ENCODE assay signal across 22 cellular contexts in genomic region chr10:130357951-130358350, GRCh38.
"Had no signal": no experiment of that assay in that cellular context is flagged by ENCODE, and none has a peak within 500 bp of the region (broad histone marks: within the 10 kb centered on the region; RNA-seq: fewer than 3 reads in every experiment).

No MANE protein-coding gene starts in this region.

- FAIRE-seq: kidney, small intestine had no signal

- H3K4me2 ChIP-seq: neural progenitor cell had no signal

- H3K4me1 Mint-ChIP-seq: naive thymus-derived CD8-positive, alpha-beta T cell had no signal

- H3K9me3 Mint-ChIP-seq: stimulated activated naive CD8-positive, alpha-beta T cell treated with anti-CD3 and anti-CD28 coated beads, Interleukin-15, Interleukin-2, amounts not matched to agents 100 ng/mL and 50 ng/mL, for 24 hours had no signal

- H3K27ac Mint-ChIP-seq: naive thymus-derived CD8-positive, alpha-beta T cell; neural progenitor cell; stimulated activated naive CD8-positive, alpha-beta T cell treated with anti-CD3 and anti-CD28 coated beads, Interleukin-15, Interleukin-2, amounts not matched to agents 100 ng/mL and 50 ng/mL, for 24 hours had no signal

- H3K4me3 ChIP-seq: cardiac muscle cell, colonic mucosa, esophagus squamous epithelium, gastroesophageal sphincter, mucosa of descending colon, neural progenitor cell, psoas muscle, thoracic aorta, transverse colon had no signal

- H3K36me3 Mint-ChIP-seq: naive thymus-derived CD8-positive, alpha-beta T cell; neural progenitor cell had no signal

- H3K79me2 ChIP-seq: parathyroid adenoma had no signal

- H3K36me3 ChIP-seq: cardiac muscle cell, colonic mucosa, esophagus squamous epithelium, gastroesophageal sphincter, neural progenitor cell, thoracic aorta, transverse colon had no signal

- H3K4me3 Mint-ChIP-seq: naive thymus-derived CD8-positive, alpha-beta T cell; neural progenitor cell; stimulated activated naive CD8-positive, alpha-beta T cell treated with anti-CD3 and anti-CD28 coated beads, Interleukin-15, Interleukin-2, amounts not matched to agents 100 ng/mL and 50 ng/mL, for 24 hours had no signal

- H3K9ac ChIP-seq: neural progenitor cell, parathyroid adenoma had no signal

- H2AFZ ChIP-seq: neural progenitor cell, parathyroid adenoma had no signal

- ATAC-seq: gastroesophageal sphincter; left colon; mucosa of descending colon; naive thymus-derived CD8-positive, alpha-beta T cell; psoas muscle had no signal

- H3K9me3 ChIP-seq: colonic mucosa, gastroesophageal sphincter, mucosa of descending colon, psoas muscle, thoracic aorta, transverse colon had no signal

- H3K27me3 ChIP-seq: cardiac muscle cell, colonic mucosa, neural progenitor cell, transverse colon had no signal

- H3K27ac ChIP-seq: cardiac muscle cell, colonic mucosa, esophagus squamous epithelium, gastroesophageal sphincter, neural progenitor cell, parathyroid adenoma, psoas muscle, thoracic aorta, transverse colon had no signal

- DNase-seq: cerebellar nuclear complex; colonic mucosa; dermis blood vessel endothelial cell; esophagus squamous epithelium; foreskin fibroblast; glutamatergic neuron; left colon; mammary epithelial cell; mucosa of descending colon; naive thymus-derived CD8-positive, alpha-beta T cell; psoas muscle; retina; small intestine; stimulated activated CD4-positive, alpha-beta T cell treated with anti-CD3 and anti-CD28 coated beads, Interleukin-2, amount 100 ng/mL, for 48 hours; transverse colon had no signal

- H3K4me1 ChIP-seq: colonic mucosa, esophagus squamous epithelium, gastroesophageal sphincter, neural progenitor cell, parathyroid adenoma, psoas muscle, transverse colon had no signal

- H3K27me3 Mint-ChIP-seq: stimulated activated naive CD8-positive, alpha-beta T cell treated with anti-CD3 and anti-CD28 coated beads, Interleukin-15, Interleukin-2, amounts not matched to agents 100 ng/mL and 50 ng/mL, for 24 hours had no signal
